11 cellular contexts compared by ENCODE assay signal in genomic region chr22:30078320-30079311, GRCh38. TPM values are rescaled to one million over a fixed set of nuclear protein-coding genes. Genes with fewer than 3 reads are reported as not detected.
DNase-seq lines count a peak whose midpoint lies in the region; ATAC-seq and TF ChIP-seq lines count a peak whose summit lies in the region.
"Had no signal": no experiment of that assay in that cellular context is flagged by ENCODE, and none has a peak within 500 bp of the region (broad histone marks: within the 10 kb centered on the region; RNA-seq: fewer than 3 reads in every experiment).

No MANE protein-coding gene starts in this region.

- H3K27ac ChIP-seq in DND-41 (ENCODE audit: low read length): no peak overlapping the region
- H3K27ac ChIP-seq in MM.1S (ENCODE audit: low read length): no peak overlapping the region
- H3K27ac ChIP-seq: psoas muscle had no signal

- H3K4me3 ChIP-seq in DND-41 (ENCODE audit: low read depth in 1 of 2, low read length in 2 of 2) (no peak overlapping the region), MM.1S (ENCODE audit: low read length) (no peak overlapping the region; the same call in 1 of the 2 replicates)
- H3K4me3 ChIP-seq: psoas muscle had no signal

- H3F3A ChIP-seq in MM.1S (ENCODE audit: insufficient read depth, low read length): no peaks in the 10 kb centered on the region

- H2AFZ ChIP-seq in DND-41 (ENCODE audit: low read depth, low read length) (no peak overlapping the region), MM.1S (ENCODE audit: low read length) (no peak overlapping the region)

- TF ChIP-seq CTCF in DND-41 (IDR thresholded peaks at IDR 0.05; ENCODE audit: borderline replicate concordance, extremely low read depth, low read length, poor library complexity, severe bottlenecking) (no peak), MM.1S (IDR thresholded peaks at IDR 0.05; ENCODE audit: low read length) (no peak)

- H4K20me1 ChIP-seq in DND-41 (ENCODE audit: insufficient read depth, low read length) (no peaks in the 10 kb centered on the region), MM.1S (ENCODE audit: insufficient read depth, low read length) (no peaks in the 10 kb centered on the region)

- H3K36me3 Mint-ChIP-seq in activated T-helper 1 cell treated with anti-CD3 and anti-CD28 coated beads, Interleukin-12 subunit alpha, Interleukin-12 subunit beta, Interleukin-2, Interleukin-4 antibody, amounts not matched to agents 30 ng/mL and 10 ng/mL and 1 ng/mL, durations not matched to agents 14 hours and 24 hours and 36 hours (ENCODE audit: low read depth): no peaks in the 10 kb centered on the region
- peaks cover 0 to under 1% of the 10 kb centered on the region in 2 donors for H3K36me3 Mint-ChIP-seq in naive B cell

- peaks cover 23% of the 10 kb centered on the region for H3K4me1 Mint-ChIP-seq in activated T-helper 1 cell treated with anti-CD3 and anti-CD28 coated beads, Interleukin-12 subunit alpha, Interleukin-12 subunit beta, Interleukin-2, Interleukin-4 antibody, amounts not matched to agents 30 ng/mL and 10 ng/mL and 1 ng/mL, durations not matched to agents 14 hours and 24 hours and 36 hours (ENCODE audit: low read depth)
- peaks cover 9 to 15% (median 11%) of the 10 kb centered on the region in 3 donors for H3K4me1 Mint-ChIP-seq in naive B cell

- ATAC-seq in DND-41 (ENCODE audit: insufficient read depth, low read depth) (peak; percentile 71), naive B cell (ENCODE audit: low read depth in 2 of 2) (peak in 1 of 2 donors; percentile 27), HG03378 (IDR thresholded peaks at IDR 0.05; ENCODE audit: unreplicated experiment) (no peak)
- ATAC-seq: psoas muscle had no signal

- no peaks in the 10 kb centered on the region for H3K9me3 Mint-ChIP-seq in activated T-helper 1 cell treated with anti-CD3 and anti-CD28 coated beads, Interleukin-12 subunit alpha, Interleukin-12 subunit beta, Interleukin-2, Interleukin-4 antibody, amounts not matched to agents 30 ng/mL and 10 ng/mL and 1 ng/mL, durations not matched to agents 14 hours and 24 hours and 36 hours
- peaks cover 0 to 7% (median under 1%) of the 10 kb centered on the region in 7 donors for H3K9me3 Mint-ChIP-seq in naive B cell

- H3K79me2 ChIP-seq in DND-41 (ENCODE audit: insufficient read depth, low read length) (no peaks in the 10 kb centered on the region), MM.1S (ENCODE audit: low read length) (no peaks in the 10 kb centered on the region)

- H3K4me3 Mint-ChIP-seq in activated T-helper 1 cell treated with anti-CD3 and anti-CD28 coated beads, Interleukin-12 subunit alpha, Interleukin-12 subunit beta, Interleukin-2, Interleukin-4 antibody, amounts not matched to agents 30 ng/mL and 10 ng/mL and 1 ng/mL, durations not matched to agents 14 hours and 24 hours and 36 hours: peak overlapping the region; percentile 53
- H3K4me3 Mint-ChIP-seq in naive B cell: peak overlapping the region in 6 of 8 donors; percentile 2 to 80 (median 28)

- no peaks in the 10 kb centered on the region for H3K27me3 ChIP-seq in DND-41 (ENCODE audit: insufficient read depth, low read length, poor library complexity)
- H3K27me3 ChIP-seq in MM.1S (replicated peaks; ENCODE audit: insufficient read depth, low read length): no peaks in the 10 kb centered on the region

- H3K9ac ChIP-seq in DND-41 (ENCODE audit: low read depth, low read length) (no peak overlapping the region), MM.1S (ENCODE audit: low read length) (no peak overlapping the region)

- H3K4me1 ChIP-seq in DND-41 (ENCODE audit: insufficient read depth, low read length) (0 out of 2 replicates have a peak, but pooled peaks cover 6% of the 10 kb centered on the region), MM.1S (ENCODE audit: low read length) (no peaks in the 10 kb centered on the region)
- H3K4me1 ChIP-seq: psoas muscle had no signal

- DNase-seq in DND-41: peak; percentile 36
- DNase-seq in MM.1S: no peak
- DNase-seq in activated T-helper 1 cell treated with anti-CD3 and anti-CD28 coated beads, Interleukin-12 subunit alpha, Interleukin-12 subunit beta, Interleukin-2, Interleukin-4 antibody, amounts not matched to agents 30 ng/mL and 10 ng/mL and 1 ng/mL, durations not matched to agents 14 hours and 24 hours and 36 hours (ENCODE audit: low spot score): peak; percentile 10
- DNase-seq in naive B cell: no peak
- no peak for DNase-seq in NOMO-1 (lab: John Stamatoyannopoulos, UW; ENCODE audit: unreplicated experiment in 2 of 2)
- no peak for DNase-seq in activated gamma-delta T cell treated with Interleukin-2 at 50 U/mL for 16 hours
- no peak for DNase-seq in middle frontal gyrus (ENCODE audit: extremely low spot score, low spot score)
- DNase-seq: cortex of kidney, NCI-H526 treated with DMSO at 0.1 percent for 48 hours, psoas muscle had no signal

- H3K9me3 ChIP-seq in DND-41 (ENCODE audit: insufficient read depth, low read length, severe bottlenecking) (no peaks in the 10 kb centered on the region), MM.1S (replicated peaks; ENCODE audit: insufficient read depth, low read length) (no peaks in the 10 kb centered on the region)

- peak overlapping the region; percentile 56 for H3K27ac Mint-ChIP-seq in activated T-helper 1 cell treated with anti-CD3 and anti-CD28 coated beads, Interleukin-12 subunit alpha, Interleukin-12 subunit beta, Interleukin-2, Interleukin-4 antibody, amounts not matched to agents 30 ng/mL and 10 ng/mL and 1 ng/mL, durations not matched to agents 14 hours and 24 hours and 36 hours
- H3K27ac Mint-ChIP-seq in naive B cell: peak overlapping the region in 2 of 6 donors; percentile 21 to 72

- no peaks in the 10 kb centered on the region for H3K9me2 ChIP-seq in MM.1S (replicated peaks; ENCODE audit: insufficient read depth, low read length)

- H3K27me3 Mint-ChIP-seq in activated T-helper 1 cell treated with anti-CD3 and anti-CD28 coated beads, Interleukin-12 subunit alpha, Interleukin-12 subunit beta, Interleukin-2, Interleukin-4 antibody, amounts not matched to agents 30 ng/mL and 10 ng/mL and 1 ng/mL, durations not matched to agents 14 hours and 24 hours and 36 hours (ENCODE audit: insufficient read depth): peaks cover 16% of the 10 kb centered on the region
- H3K27me3 Mint-ChIP-seq in naive B cell: peaks cover 25 to 63% (median 40%) of the 10 kb centered on the region in 3 donors

- intact Hi-C loops in activated T-helper 1 cell treated with anti-CD3 and anti-CD28 coated beads, Interleukin-12 subunit alpha, Interleukin-12 subunit beta, Interleukin-2, Interleukin-4 antibody, amounts not matched to agents 30 ng/mL and 10 ng/mL and 1 ng/mL, durations not matched to agents 14 hours and 24 hours and 36 hours (cut with micrococcal nuclease): loop anchor here (2.0 kb wide), 1 partner anchor 240 kb away; the partner anchor contains the start of gene ASCC2

- H3K36me3 ChIP-seq in DND-41 (ENCODE audit: insufficient read depth, low read length): no peaks in the 10 kb centered on the region
- no peaks in the 10 kb centered on the region for H3K36me3 ChIP-seq in MM.1S (replicated peaks; ENCODE audit: insufficient read depth, low read length)

- H3K4me2 ChIP-seq in DND-41 (ENCODE audit: insufficient read depth, low read length) (no peak overlapping the region), MM.1S (ENCODE audit: low read depth, low read length) (peak overlapping the region; percentile 7; the same call in 1 of the 2 replicates)

RNA-seq across cellular contexts. Expression of gene HORMAD2, which starts 1.6 kb away (rescaled TPM):
- total RNA-seq in activated T-helper 1 cell treated with anti-CD3 and anti-CD28 coated beads, Interleukin-12 subunit alpha, Interleukin-12 subunit beta, Interleukin-2, Interleukin-4 antibody, amounts not matched to agents 30 ng/mL and 10 ng/mL and 1 ng/mL, durations not matched to agents 14 hours and 24 hours and 36 hours: 0.21 TPM in 1 of 2 replicates, not detected in the other
- not detected for polyA plus RNA-seq in naive B cell (ENCODE audit: low read depth in 6 of 6)
- total RNA-seq: psoas muscle had no signal
- polyA plus RNA-seq: psoas muscle had no signal

Comparison
In these comparisons a context has a peak if more than half of its experiments do, and no peak if none do; other contexts are left out.
1. DNase-seq: peak in DND-41 (single experiment) and activated T-helper 1 cell treated with anti-CD3 and anti-CD28 coated beads, Interleukin-12 subunit alpha, Interleukin-12 subunit beta, Interleukin-2, Interleukin-4 antibody, amounts not matched to agents 30 ng/mL and 10 ng/mL and 1 ng/mL, durations not matched to agents 14 hours and 24 hours and 36 hours (single experiment); none in MM.1S (single experiment), naive B cell (single experiment), NOMO-1 (0 of 2), activated gamma-delta T cell treated with Interleukin-2 at 50 U/mL for 16 hours (single experiment) and middle frontal gyrus (single experiment).